Comparison of ENCODE assay signal across 19 cellular contexts in genomic region chr4:142663828-142664227, GRCh38.
"Had no signal": no experiment of that assay in that cellular context is flagged by ENCODE, and none has a peak within 500 bp of the region (broad histone marks: within the 10 kb centered on the region; RNA-seq: fewer than 3 reads in every experiment).

No MANE protein-coding gene starts in this region.

- H3K27ac ChIP-seq: body of pancreas, gastrocnemius medialis, prostate gland, skin epidermis, suprapubic skin had no signal

- H3K9me3 Mint-ChIP-seq: type B pancreatic cell had no signal

- H3K4me3 ChIP-seq: body of pancreas, gastrocnemius medialis, prostate gland, skin epidermis, suprapubic skin had no signal

- H3K4me1 ChIP-seq: body of pancreas, gastrocnemius medialis, prostate gland, suprapubic skin had no signal

- DNase-seq: activated CD4-positive, alpha-beta T cell treated with anti-CD3 and anti-CD28 coated beads, Interleukin-2, amount 50 U/mL, for 4 hours; activated gamma-delta T cell; amniotic stem cell; body of pancreas; central memory CD4-positive, alpha-beta T cell; endodermal cell; gastrocnemius medialis; head of caudate nucleus; kidney glomerular epithelial cell; left ventricle myocardium superior; occipital lobe; right cardiac atrium; stimulated activated naive CD8-positive, alpha-beta T cell treated with anti-CD3 and anti-CD28 coated beads, Interleukin-15, amount 100 ng/mL, for 72 hours; T-helper 2 cell had no signal

- H3K4me1 Mint-ChIP-seq: endodermal cell; stimulated activated naive CD8-positive, alpha-beta T cell treated with anti-CD3 and anti-CD28 coated beads, Interleukin-15, amount 100 ng/mL, for 72 hours had no signal

- H3K36me3 Mint-ChIP-seq: type B pancreatic cell had no signal

- H3K36me3 ChIP-seq: gastrocnemius medialis, prostate gland, suprapubic skin had no signal

- H3K27me3 Mint-ChIP-seq: stimulated activated naive CD8-positive, alpha-beta T cell treated with anti-CD3 and anti-CD28 coated beads, Interleukin-15, amount 100 ng/mL, for 72 hours; type B pancreatic cell had no signal

- H3K27ac Mint-ChIP-seq: activated naive CD4-positive, alpha-beta T cell treated with anti-CD3 and anti-CD28 coated beads, Interleukin-2, amount 50 U/mL, for 72 hours; endodermal cell; stimulated activated naive CD8-positive, alpha-beta T cell treated with anti-CD3 and anti-CD28 coated beads, Interleukin-15, amount 100 ng/mL, for 72 hours; type B pancreatic cell had no signal

- H3K27me3 ChIP-seq: body of pancreas, gastrocnemius medialis, suprapubic skin had no signal

- H3K9me3 ChIP-seq: body of pancreas, prostate gland had no signal

- H3K4me3 Mint-ChIP-seq: endodermal cell; stimulated activated naive CD8-positive, alpha-beta T cell treated with anti-CD3 and anti-CD28 coated beads, Interleukin-15, amount 100 ng/mL, for 72 hours; type B pancreatic cell had no signal

- ATAC-seq: activated naive CD4-positive, alpha-beta T cell treated with anti-CD3 and anti-CD28 coated beads, Interleukin-2, amount 50 U/mL, for 72 hours; body of pancreas; gastrocnemius medialis; left ventricle myocardium superior; right cardiac atrium; stimulated activated naive CD8-positive, alpha-beta T cell treated with anti-CD3 and anti-CD28 coated beads, Interleukin-15, amount 100 ng/mL, for 72 hours had no signal
